ENCODE assay signal across 1 cellular context in genomic region chr22:20922141-20922751, GRCh38.
TF ChIP-seq lines count a peak whose summit lies in the region.

No MANE protein-coding gene starts in this region.

TF ChIP-seq in HepG2, 621 proteins besides CTCF, POLR2A, EP300 and RAD21:
- TF ChIP-seq ZNF773 (CRISPR knock-in tag; IDR thresholded peaks at IDR 0.05; ENCODE audit: borderline replicate concordance) = no peak
TF ChIP-seq in HepG2: peak in this region for 0.
